1 cellular context compared by ENCODE assay signal in genomic region chr10:68599754-68600040, GRCh38.
TF ChIP-seq lines count a peak whose summit lies in the region.

No MANE protein-coding gene starts in this region.

TF ChIP-seq in HCT116, 20 proteins besides CTCF, POLR2A, EP300 and RAD21 (continued from another document):
- TF ChIP-seq, protein P1, sequence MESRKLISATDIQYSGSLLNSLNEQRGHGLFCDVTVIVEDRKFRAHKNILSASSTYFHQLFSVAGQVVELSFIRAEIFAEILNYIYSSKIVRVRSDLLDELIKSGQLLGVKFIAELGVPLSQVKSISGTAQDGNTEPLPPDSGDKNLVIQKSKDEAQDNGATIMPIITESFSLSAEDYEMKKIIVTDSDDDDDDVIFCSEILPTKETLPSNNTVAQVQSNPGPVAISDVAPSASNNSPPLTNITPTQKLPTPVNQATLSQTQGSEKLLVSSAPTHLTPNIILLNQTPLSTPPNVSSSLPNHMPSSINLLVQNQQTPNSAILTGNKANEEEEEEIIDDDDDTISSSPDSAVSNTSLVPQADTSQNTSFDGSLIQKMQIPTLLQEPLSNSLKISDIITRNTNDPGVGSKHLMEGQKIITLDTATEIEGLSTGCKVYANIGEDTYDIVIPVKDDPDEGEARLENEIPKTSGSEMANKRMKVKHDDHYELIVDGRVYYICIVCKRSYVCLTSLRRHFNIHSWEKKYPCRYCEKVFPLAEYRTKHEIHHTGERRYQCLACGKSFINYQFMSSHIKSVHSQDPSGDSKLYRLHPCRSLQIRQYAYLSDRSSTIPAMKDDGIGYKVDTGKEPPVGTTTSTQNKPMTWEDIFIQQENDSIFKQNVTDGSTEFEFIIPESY (IDR thresholded peaks at IDR 0.05; ENCODE audit: extremely low read depth, insufficient replicate concordance, low read length), result no peak
- no peak; the same call in 1 of the 2 replicates for TF ChIP-seq SIN3A (IDR thresholded peaks at IDR 0.05; ENCODE audit: low read depth)
